In genomic region chr2:178117725-178118124, GRCh38 we compare ENCODE assay signal across 9 cellular contexts. TPM values are rescaled to one million over a fixed set of nuclear protein-coding genes. Genes with fewer than 3 reads are reported as not detected.
"Had no signal": no experiment of that assay in that cellular context is flagged by ENCODE, and none has a peak within 500 bp of the region (broad histone marks: within the 10 kb centered on the region; RNA-seq: fewer than 3 reads in every experiment).

No MANE protein-coding gene starts in this region.

- H3K9ac ChIP-seq: GM23248 had no signal

- DNase-seq: GM23248, GOT3, H7, HFFc6, KG1 had no signal

- H3K27ac ChIP-seq: GM23248, HL-60 had no signal

- H2AFZ ChIP-seq: GM23248 had no signal

- H3K4me3 ChIP-seq: GM23248, HAP-1 had no signal

- H3K9me3 ChIP-seq: HAP-1 had no signal

- ATAC-seq: HCT116 had no signal

- H3K4me1 ChIP-seq: HAP-1 had no signal

RNA-seq across cellular contexts. Expression of gene PDE11A, which starts 45.1 kb away (rescaled TPM):
- polyA plus RNA-seq: IgD-negative memory B cell had no signal
